ENCODE assay signal across 1 cellular context in genomic region chr1:204254031-204254661, GRCh38.
A peak's percentile ranks its signal among the peaks of the same experiment; 100 is the strongest.
TF ChIP-seq lines count a peak whose summit lies in the region.

No MANE protein-coding gene starts in this region.

TF ChIP-seq in HepG2, 621 proteins besides CTCF, POLR2A, EP300 and RAD21 (continued from another document and continues in another):
- TF ChIP-seq PREB (CRISPR knock-in tag; IDR thresholded peaks at IDR 0.05) (no peak), STAG1 (CRISPR knock-in tag; IDR thresholded peaks at IDR 0.05) (peak; percentile 25; the same call in 1 of the 2 replicates), ZBTB7A (CRISPR knock-in tag; IDR thresholded peaks at IDR 0.05) (0 out of 2 replicates have a peak, but pooled peaks have one; percentile 39), MYC (CRISPR knock-in tag; IDR thresholded peaks at IDR 0.05; ENCODE audit: borderline replicate concordance) (peak; percentile 88), UBTF (CRISPR knock-in tag; IDR thresholded peaks at IDR 0.05) (peak; percentile 71; the same call in 1 of the 2 replicates), DZIP1 (CRISPR knock-in tag; IDR thresholded peaks at IDR 0.05) (no peak), ZNF704 (CRISPR knock-in tag; IDR thresholded peaks at IDR 0.05; ENCODE audit: borderline replicate concordance) (0 out of 2 replicates have a peak, but pooled peaks have one; percentile 44), PHF20 (CRISPR knock-in tag; IDR thresholded peaks at IDR 0.05) (peak; percentile 47; the same call in 1 of the 2 replicates), ZNF563 (CRISPR knock-in tag; IDR thresholded peaks at IDR 0.05) (peak; percentile 89; the same call in 1 of the 2 replicates), ZFP1 (CRISPR knock-in tag; IDR thresholded peaks at IDR 0.05) (peak; percentile 86), SP140L (CRISPR knock-in tag; IDR thresholded peaks at IDR 0.05; ENCODE audit: borderline replicate concordance) (peak; percentile 60; the same call in 1 of the 2 replicates), MNT (IDR thresholded peaks at IDR 0.05) (peak; percentile 55), ARHGAP35 (CRISPR knock-in tag; IDR thresholded peaks at IDR 0.05; ENCODE audit: borderline replicate concordance) (peak; percentile 35; the same call in 1 of the 2 replicates), ZBED4 (CRISPR knock-in tag; IDR thresholded peaks at IDR 0.05; ENCODE audit: borderline replicate concordance) (peak; percentile 93), NFIB (CRISPR knock-in tag; IDR thresholded peaks at IDR 0.05; ENCODE audit: borderline replicate concordance) (0 out of 2 replicates have a peak, but pooled peaks have one; percentile 35), ZGPAT (CRISPR knock-in tag; IDR thresholded peaks at IDR 0.05) (peak; percentile 89), ZNF460 (CRISPR knock-in tag; IDR thresholded peaks at IDR 0.05; ENCODE audit: borderline replicate concordance) (no peak), ZBTB2 (CRISPR knock-in tag; IDR thresholded peaks at IDR 0.05; ENCODE audit: low read depth) (no peak), ZNF746 (CRISPR knock-in tag; IDR thresholded peaks at IDR 0.05) (peak; percentile 73; the same call in 1 of the 2 replicates), ZSCAN25 (CRISPR knock-in tag; IDR thresholded peaks at IDR 0.05) (peak; percentile 100), MLX (CRISPR knock-in tag; IDR thresholded peaks at IDR 0.05) (peak; percentile 87), TRAFD1 (CRISPR knock-in tag; IDR thresholded peaks at IDR 0.05; ENCODE audit: borderline replicate concordance) (no peak; the same call in 1 of the 2 replicates), FOXK1 (CRISPR knock-in tag; IDR thresholded peaks at IDR 0.05; ENCODE audit: borderline replicate concordance, low read depth) (peak; percentile 92; the same call in 1 of the 2 replicates), MTF2 (CRISPR knock-in tag; IDR thresholded peaks at IDR 0.05; ENCODE audit: borderline replicate concordance) (no peak), MAZ (IDR thresholded peaks at IDR 0.05; ENCODE audit: borderline replicate concordance, low read depth, low read length) (peak; percentile 24; the same call in 1 of the 2 replicates), MAZ (CRISPR knock-in tag; IDR thresholded peaks at IDR 0.05; ENCODE audit: low read depth) (peak; percentile 48; the same call in 1 of the 2 replicates), ZNF333 (CRISPR knock-in tag; IDR thresholded peaks at IDR 0.05; ENCODE audit: borderline replicate concordance) (0 out of 2 replicates have a peak, but pooled peaks have one; percentile 14), ZNF841 (CRISPR knock-in tag; IDR thresholded peaks at IDR 0.05; ENCODE audit: borderline replicate concordance) (no peak), MXD4 (CRISPR knock-in tag; IDR thresholded peaks at IDR 0.05) (peak; percentile 79), NR2F6 (IDR thresholded peaks at IDR 0.05) (peak; percentile 56), NR2F6 (CRISPR knock-in tag; IDR thresholded peaks at IDR 0.05) (peak; percentile 73), TEAD3 (CRISPR knock-in tag; optimal IDR thresholded peaks at IDR 0.05; ENCODE audit: borderline replicate concordance) (peak; percentile 96), ERF (CRISPR knock-in tag; IDR thresholded peaks at IDR 0.05) (peak; percentile 68; the same call in 1 of the 2 replicates), ZNF292 (CRISPR knock-in tag; IDR thresholded peaks at IDR 0.05; ENCODE audit: borderline replicate concordance, low read depth) (peak; percentile 76; the same call in 1 of the 2 replicates), ZNF639 (CRISPR knock-in tag; conservative IDR thresholded peaks at IDR 0.05) (0 out of 2 replicates have a peak, but pooled peaks have one; percentile 28)
